In genomic region chr2:195411219-195411687, GRCh38 we compare ENCODE assay signal across 15 cellular contexts.
A peak's percentile ranks its signal among the peaks of the same experiment; 100 is the strongest.
DNase-seq lines count a peak whose midpoint lies in the region; ATAC-seq and TF ChIP-seq lines count a peak whose summit lies in the region.
"Had no signal": no experiment of that assay in that cellular context is flagged by ENCODE, and none has a peak within 500 bp of the region (broad histone marks: within the 10 kb centered on the region; RNA-seq: fewer than 3 reads in every experiment).

No MANE protein-coding gene starts in this region.

- DNase-seq in NOMO-1 (lab: John Stamatoyannopoulos, UW; ENCODE audit: unreplicated experiment in 2 of 2): peak; percentile 2 to 26
- no peak for DNase-seq in NOMO-1 treated with dmso at 0.1 percent for 144 hours (lab: John Stamatoyannopoulos, UW; ENCODE audit: unreplicated experiment)
- peak; percentile 49 for DNase-seq in OCI-M1 (lab: John Stamatoyannopoulos, UW)
- DNase-seq in cardiac fibroblast (ENCODE audit: low read depth in 2 of 2): peak; percentile 12 to 62
- DNase-seq in thoracic aorta (ENCODE audit: low spot score): no peak
- no peak for DNase-seq in activated CD4-positive, CD25-positive, alpha-beta regulatory T cell treated with anti-CD3 and anti-CD28 coated beads, Interleukin-2, amount 50 U/mL, for 72 hours
- no peak for DNase-seq in activated CD4-positive, alpha-beta T cell treated with anti-CD3 and anti-CD28 coated beads, Interleukin-2, amount 10 ng/mL, durations not matched to agents 7 days and 5 days
- DNase-seq: 8988T; activated CD4-positive, alpha-beta T cell treated with anti-CD3 and anti-CD28 coated beads, Interleukin-2, amount 50 U/mL, for 4 hours; activated effector memory CD4-positive, alpha-beta T cell treated with Interleukin-2 at 50 U/mL for 16 hours; Calu3; occipital lobe; SW 1271; thyroid gland had no signal

- no peak overlapping the region for H3K27ac ChIP-seq in thoracic aorta
- H3K27ac ChIP-seq: thyroid gland had no signal

- peaks cover 7% of the 10 kb centered on the region for H3K36me3 Mint-ChIP-seq in activated CD4-positive, alpha-beta T cell treated with anti-CD3 and anti-CD28 coated beads, Interleukin-2, amount 10 ng/mL, durations not matched to agents 7 days and 5 days (ENCODE audit: low read depth)

- TF ChIP-seq CTCF in cardiac fibroblast (IDR thresholded peaks at IDR 0.05; ENCODE audit: low read depth, low read length): no peak
- no peak for TF ChIP-seq CTCF in thoracic aorta (IDR thresholded peaks at IDR 0.05)

- H3K36me3 ChIP-seq in thoracic aorta: no peaks in the 10 kb centered on the region
- H3K36me3 ChIP-seq: thyroid gland had no signal

- ATAC-seq in thoracic aorta (ENCODE audit: insufficient number of reproducible peaks, low FRiP score, low read depth): peak; percentile 50
- no peak for ATAC-seq in HG03520 (IDR thresholded peaks at IDR 0.05; ENCODE audit: unreplicated experiment)

- H3K9me3 ChIP-seq in thoracic aorta: no peaks in the 10 kb centered on the region
- H3K9me3 ChIP-seq: thyroid gland had no signal

- H3K27me3 ChIP-seq in thoracic aorta (replicated peaks; ENCODE audit: insufficient read depth): no peaks in the 10 kb centered on the region
- H3K27me3 ChIP-seq: thyroid gland had no signal

- H3K4me3 ChIP-seq in cardiac fibroblast (replicated peaks in 1 of 2; ENCODE audit: low read depth in 2 of 2, low read length in 2 of 2) (no peak overlapping the region), thoracic aorta (no peak overlapping the region)
- H3K4me3 ChIP-seq: thyroid gland had no signal

- POLR2A ChIA-PET in activated CD4-positive, alpha-beta T cell treated with anti-CD3 and anti-CD28 coated beads, Interleukin-2, amount 10 ng/mL, durations not matched to agents 7 days and 5 days (lab: Charles Lee): no interaction called here

- H3K9me3 Mint-ChIP-seq in activated CD4-positive, alpha-beta T cell treated with anti-CD3 and anti-CD28 coated beads, Interleukin-2, amount 10 ng/mL, durations not matched to agents 7 days and 5 days: peaks cover 5% of the 10 kb centered on the region

- no peaks in the 10 kb centered on the region for H3K4me1 ChIP-seq in thoracic aorta (ENCODE audit: control insufficient read depth in 1 of 2, low read depth in 2 of 2)
- H3K4me1 ChIP-seq: thyroid gland had no signal

- no peak overlapping the region for H3K4me3 Mint-ChIP-seq in activated CD4-positive, alpha-beta T cell treated with anti-CD3 and anti-CD28 coated beads, Interleukin-2, amount 10 ng/mL, durations not matched to agents 7 days and 5 days

- no peak overlapping the region for H3K27ac Mint-ChIP-seq in activated CD4-positive, alpha-beta T cell treated with anti-CD3 and anti-CD28 coated beads, Interleukin-2, amount 10 ng/mL, durations not matched to agents 7 days and 5 days

- H3K4me1 Mint-ChIP-seq in activated CD4-positive, alpha-beta T cell treated with anti-CD3 and anti-CD28 coated beads, Interleukin-2, amount 10 ng/mL, durations not matched to agents 7 days and 5 days: peaks cover 8% of the 10 kb centered on the region

- CTCF ChIA-PET in activated CD4-positive, alpha-beta T cell treated with anti-CD3 and anti-CD28 coated beads, Interleukin-2, amount 10 ng/mL, durations not matched to agents 7 days and 5 days (lab: Charles Lee): interaction anchor here (0.5 to 1.2 kb wide), 2 partner anchors 25 to 63 kb away, joined by 3 read pairs; no protein-coding TSS in a partner anchor

- H3K27me3 Mint-ChIP-seq in activated CD4-positive, alpha-beta T cell treated with anti-CD3 and anti-CD28 coated beads, Interleukin-2, amount 10 ng/mL, durations not matched to agents 7 days and 5 days: no peaks in the 10 kb centered on the region

Comparison
In these comparisons a context has a peak if more than half of its experiments do, and no peak if none do; other contexts are left out.
1. DNase-seq: peak in NOMO-1 (2 of 2), OCI-M1 (single experiment) and cardiac fibroblast (2 of 2); none in NOMO-1 treated with dmso at 0.1 percent for 144 hours (single experiment), thoracic aorta (single experiment), activated CD4-positive, CD25-positive, alpha-beta regulatory T cell treated with anti-CD3 and anti-CD28 coated beads, Interleukin-2, amount 50 U/mL, for 72 hours (single experiment) and activated CD4-positive, alpha-beta T cell treated with anti-CD3 and anti-CD28 coated beads, Interleukin-2, amount 10 ng/mL, durations not matched to agents 7 days and 5 days (single experiment).